In genomic region chr19:15323496-15324235, GRCh38 we compare ENCODE assay signal across 10 cellular contexts. TPM values are rescaled to one million over a fixed set of nuclear protein-coding genes. Genes with fewer than 3 reads are reported as not detected.
A peak's percentile ranks its signal among the peaks of the same experiment; 100 is the strongest.
DNase-seq lines count a peak whose midpoint lies in the region; ATAC-seq and TF ChIP-seq lines count a peak whose summit lies in the region.
"Had no signal": no experiment of that assay in that cellular context is flagged by ENCODE, and none has a peak within 500 bp of the region (broad histone marks: within the 10 kb centered on the region; RNA-seq: fewer than 3 reads in every experiment).

No MANE protein-coding gene starts in this region.

- H3K4me1 Mint-ChIP-seq in activated T-cell treated with anti-CD3 and anti-CD28 coated beads, Interleukin-2, amount 50 U/mL, for 24 hours (ENCODE audit: low read depth): peaks cover 87% of the 10 kb centered on the region
- peaks cover 90% of the 10 kb centered on the region for H3K4me1 Mint-ChIP-seq in chondrocyte (ENCODE audit: low read depth)
- H3K4me1 Mint-ChIP-seq in memory B cell: peaks cover 65% of the 10 kb centered on the region
- peaks cover 44% of the 10 kb centered on the region for H3K4me1 Mint-ChIP-seq in Caco-2 (ENCODE audit: low read depth, unreplicated experiment)

- CTCF ChIA-PET in Caco-2 (lab: Charles Lee): no interaction called here

- intact Hi-C loops in upper lobe of right lung (cut with DNase I) (loop anchor here (10.0 kb wide), 1 partner anchor 49 kb away; no protein-coding TSS in a partner anchor), Caco-2 (cut with micrococcal nuclease; ENCODE audit: unreplicated experiment) (no loop called here)

- ATAC-seq in memory B cell (ENCODE audit: low read depth) (no peak), upper lobe of right lung (peak; percentile 57), HG03025 (IDR thresholded peaks at IDR 0.05; ENCODE audit: low FRiP score, unreplicated experiment) (no peak)

- peaks cover 1% of the 10 kb centered on the region for H3K9me3 Mint-ChIP-seq in activated T-cell treated with anti-CD3 and anti-CD28 coated beads, Interleukin-2, amount 50 U/mL, for 24 hours
- H3K9me3 Mint-ChIP-seq in chondrocyte (ENCODE audit: low read depth) (no peaks in the 10 kb centered on the region), memory B cell (no peaks in the 10 kb centered on the region), Caco-2 (ENCODE audit: unreplicated experiment) (no peaks in the 10 kb centered on the region)

- H3K9me3 ChIP-seq in upper lobe of right lung (no peaks in the 10 kb centered on the region), Caco-2 (no peaks in the 10 kb centered on the region)

- peaks cover 92% of the 10 kb centered on the region for H3K4me1 ChIP-seq in upper lobe of right lung
- H3K4me1 ChIP-seq in Caco-2: peaks cover 37% of the 10 kb centered on the region

- H3K27ac ChIP-seq in upper lobe of right lung: peak overlapping the region; percentile 13

- POLR2A ChIA-PET in Caco-2 (lab: Charles Lee): no interaction called here

- no TSS peak for BruUV-seq in Caco-2 (replicated peaks; lab: Mats Ljungman, UMichigan)

- no peak overlapping the region for H3K4me3 Mint-ChIP-seq in activated T-cell treated with anti-CD3 and anti-CD28 coated beads, Interleukin-2, amount 50 U/mL, for 24 hours
- no peak overlapping the region for H3K4me3 Mint-ChIP-seq in chondrocyte (ENCODE audit: unreplicated experiment)
- peak overlapping the region; percentile 16 for H3K4me3 Mint-ChIP-seq in memory B cell
- H3K4me3 Mint-ChIP-seq in Caco-2 (ENCODE audit: unreplicated experiment): no peak overlapping the region

- H3K27me3 Mint-ChIP-seq in activated T-cell treated with anti-CD3 and anti-CD28 coated beads, Interleukin-2, amount 50 U/mL, for 24 hours: no peaks in the 10 kb centered on the region
- H3K27me3 Mint-ChIP-seq in chondrocyte (ENCODE audit: low read depth) (no peaks in the 10 kb centered on the region), memory B cell (no peaks in the 10 kb centered on the region), Caco-2 (ENCODE audit: insufficient read depth, unreplicated experiment) (no peaks in the 10 kb centered on the region)

- no peaks in the 10 kb centered on the region for H3K36me3 ChIP-seq in upper lobe of right lung
- H3K36me3 ChIP-seq in Caco-2 (ENCODE audit: control insufficient read depth, insufficient read depth, low read length): no peaks in the 10 kb centered on the region

- DNase-seq in activated T-cell treated with anti-CD3 and anti-CD28 coated beads, Interleukin-2, amount 50 U/mL, for 24 hours: no peak
- no peak for DNase-seq in activated T-cell treated with anti-CD3 and anti-CD28 coated beads for 4 hours
- peak; percentile 61 for DNase-seq in chondrocyte (ENCODE audit: low spot score)
- DNase-seq in memory B cell (ENCODE audit: low spot score in 2 of 2): no peak
- DNase-seq in upper lobe of right lung: peak; percentile 66
- DNase-seq in Caco-2: no peak
- no peak for DNase-seq in amniotic stem cell (lab: John Stamatoyannopoulos, UW)
- DNase-seq: RPMI8226; stimulated activated CD4-positive, alpha-beta T cell treated with anti-CD3 and anti-CD28 coated beads, Interleukin-4, amount 100 ng/mL, for 4 hours had no signal

- TF ChIP-seq CTCF in chondrocyte (IDR thresholded peaks at IDR 0.05): no peak
- no peak for TF ChIP-seq CTCF in upper lobe of right lung (IDR thresholded peaks at IDR 0.05)
- no peak for TF ChIP-seq CTCF in Caco-2 (IDR thresholded peaks at IDR 0.05; ENCODE audit: insufficient read depth in 1 of 2, low read depth in 1 of 2, low read length in 1 of 2, severe bottlenecking in 1 of 2, unreplicated experiment in 1 of 2)

- peak overlapping the region; percentile 75 for H3K27ac Mint-ChIP-seq in activated T-cell treated with anti-CD3 and anti-CD28 coated beads, Interleukin-2, amount 50 U/mL, for 24 hours
- peak overlapping the region; percentile 74 for H3K27ac Mint-ChIP-seq in chondrocyte (ENCODE audit: unreplicated experiment)
- peak overlapping the region; percentile 52 for H3K27ac Mint-ChIP-seq in memory B cell
- no peak overlapping the region for H3K27ac Mint-ChIP-seq in Caco-2 (ENCODE audit: unreplicated experiment)

- H3K4me3 ChIP-seq in upper lobe of right lung (no peak overlapping the region), Caco-2 (ENCODE audit: low read depth, low read length) (no peak overlapping the region)

- no peaks in the 10 kb centered on the region for H3K27me3 ChIP-seq in upper lobe of right lung
- no peaks in the 10 kb centered on the region for H3K27me3 ChIP-seq in Caco-2 (replicated peaks; ENCODE audit: control insufficient read depth, insufficient read depth, low read length)

- H3K36me3 Mint-ChIP-seq in activated T-cell treated with anti-CD3 and anti-CD28 coated beads, Interleukin-2, amount 50 U/mL, for 24 hours (ENCODE audit: low read depth): peaks cover 24% of the 10 kb centered on the region
- no peaks in the 10 kb centered on the region for H3K36me3 Mint-ChIP-seq in chondrocyte (ENCODE audit: low read depth)
- peaks cover 8% of the 10 kb centered on the region for H3K36me3 Mint-ChIP-seq in memory B cell
- H3K36me3 Mint-ChIP-seq in Caco-2 (ENCODE audit: insufficient read depth, unreplicated experiment): peaks cover 34% of the 10 kb centered on the region

RNA-seq across cellular contexts. Expression of gene BRD4, which starts 8.7 kb away (rescaled TPM):
- total RNA-seq in chondrocyte (83.8 to 108 TPM (median 104 TPM) in 3 replicates), upper lobe of right lung (101 TPM), Caco-2 (2022) (154 and 170 TPM in 2 replicates)

RNA-seq across cellular contexts. Expression of gene AKAP8, which starts 55.9 kb away (rescaled TPM):
- 21.3 to 23.5 TPM (median 23.0 TPM) in 3 replicates for total RNA-seq in chondrocyte
- 31.0 TPM for total RNA-seq in upper lobe of right lung
- total RNA-seq in Caco-2 (2022): 53.5 and 53.7 TPM in 2 replicates

Comparison
In these comparisons a context has a peak if more than half of its experiments do, and no peak if none do; other contexts are left out.
1. DNase-seq: peak in chondrocyte (single experiment) and upper lobe of right lung (single experiment); none in activated T-cell treated with anti-CD3 and anti-CD28 coated beads, Interleukin-2, amount 50 U/mL, for 24 hours (single experiment), activated T-cell treated with anti-CD3 and anti-CD28 coated beads for 4 hours (single experiment), memory B cell (0 of 2), Caco-2 (0 of 2) and amniotic stem cell (single experiment).